21 cellular contexts compared by ENCODE assay signal in the genomic region with DNA sequence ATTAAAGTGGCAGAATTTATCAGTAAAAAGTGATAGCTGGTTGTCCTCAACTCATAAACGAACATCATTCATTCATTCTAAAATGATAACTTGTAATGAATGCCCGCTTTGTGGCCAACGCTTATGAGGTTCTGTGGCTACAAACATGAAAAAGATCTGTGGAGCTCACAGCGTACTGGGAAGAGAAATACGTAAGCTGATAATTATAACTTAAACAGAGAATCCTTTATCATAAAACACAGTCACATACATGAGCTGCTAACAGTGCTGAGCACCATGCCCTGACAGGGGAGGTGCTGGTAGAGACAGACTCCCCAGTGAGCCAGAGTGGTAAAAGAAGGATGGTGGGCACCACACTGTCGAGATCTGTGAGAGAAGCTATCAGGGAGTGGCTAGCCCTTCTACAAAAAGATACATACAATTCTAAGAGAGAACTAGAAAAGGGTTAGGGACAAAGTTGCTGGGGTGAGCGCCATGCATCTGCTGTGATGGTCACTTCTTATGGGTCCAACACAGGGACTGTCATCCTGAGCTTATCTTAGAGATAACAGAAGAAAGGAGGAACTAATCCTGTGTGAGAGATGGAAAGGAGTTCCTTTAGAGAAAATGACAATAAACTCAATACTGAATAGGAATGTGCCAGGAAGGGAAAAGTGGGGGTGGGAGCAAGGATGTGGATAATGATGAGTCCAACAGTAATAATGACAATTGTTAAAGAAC.
"Had no signal": no experiment of that assay in that cellular context is flagged by ENCODE, and none has a peak within 500 bp of the region (broad histone marks: within the 10 kb centered on the region; RNA-seq: fewer than 3 reads in every experiment).

No MANE protein-coding gene starts in this region.

- DNase-seq: activated CD8-positive, alpha-beta memory T cell treated with anti-CD3 and anti-CD28 coated beads for 24 hours; activated CD8-positive, alpha-beta memory T cell treated with anti-CD3 and anti-CD28 coated beads, Interleukin-2, amount 50 U/mL, for 4 hours; activated naive CD4-positive, alpha-beta T cell treated with Interleukin-2 at 50 U/mL for 16 hours; activated naive CD8-positive, alpha-beta T cell treated with anti-CD3 and anti-CD28 coated beads, Interleukin-2, amount 10 ng/mL, durations not matched to agents 7 days and 5 days; cortex of kidney; endodermal cell; foreskin fibroblast; immature natural killer cell; left lung; occipital lobe; stimulated activated naive CD8-positive, alpha-beta T cell treated with anti-CD3 and anti-CD28 coated beads, Interleukin-15, amount 100 ng/mL, for 72 hours; T-cell had no signal

- H3K27ac Mint-ChIP-seq: activated naive CD8-positive, alpha-beta T cell treated with anti-CD3 and anti-CD28 coated beads, Interleukin-2, amount 10 ng/mL, durations not matched to agents 7 days and 5 days; natural killer cell treated with Interleukin-12 subunit alpha and Interleukin-12 subunit beta and Interleukin-15 and Interleukin-18, amount 100 ng/mL, for 72 hours; T-cell; T-helper 2 cell treated with Interferon-gamma antibody and Interleukin-4, amounts not matched to agents 5 μg/mL and 100 μg/mL, for 36 hours had no signal

- H3K36me3 Mint-ChIP-seq: activated naive CD8-positive, alpha-beta T cell treated with anti-CD3 and anti-CD28 coated beads, Interleukin-2, amount 10 ng/mL, durations not matched to agents 7 days and 5 days; immature natural killer cell; natural killer cell treated with Interleukin-12 subunit alpha and Interleukin-12 subunit beta and Interleukin-15 and Interleukin-18, amount 100 ng/mL, for 72 hours had no signal

- H3K36me3 ChIP-seq: cardiac muscle cell, left lung had no signal

- H3K27ac ChIP-seq: cardiac muscle cell, epithelial cell of prostate, hepatocyte, left lung, tibial nerve, VCaP had no signal

- H3K27me3 Mint-ChIP-seq: activated naive CD8-positive, alpha-beta T cell treated with anti-CD3 and anti-CD28 coated beads, Interleukin-2, amount 10 ng/mL, durations not matched to agents 7 days and 5 days; activated T-cell treated with anti-CD3 and anti-CD28 coated beads, Interleukin-2, amount 50 U/mL, for 24 hours; stimulated activated naive CD8-positive, alpha-beta T cell treated with anti-CD3 and anti-CD28 coated beads, Interleukin-15, amount 100 ng/mL, for 72 hours; T-cell had no signal

- H3K9me3 ChIP-seq: left lung, tibial nerve had no signal

- H3K4me3 ChIP-seq: cardiac muscle cell, hepatocyte, left lung, tibial nerve had no signal

- H3K9me3 Mint-ChIP-seq: activated naive CD8-positive, alpha-beta T cell treated with anti-CD3 and anti-CD28 coated beads, Interleukin-2, amount 10 ng/mL, durations not matched to agents 7 days and 5 days; activated T-cell treated with anti-CD3 and anti-CD28 coated beads, Interleukin-2, amount 50 U/mL, for 24 hours; endodermal cell; immature natural killer cell; natural killer cell treated with Interleukin-12 subunit alpha and Interleukin-12 subunit beta and Interleukin-15 and Interleukin-18, amount 100 ng/mL, for 72 hours; stimulated activated naive CD8-positive, alpha-beta T cell treated with anti-CD3 and anti-CD28 coated beads, Interleukin-15, amount 100 ng/mL, for 72 hours; T-cell; T-helper 2 cell treated with Interferon-gamma antibody and Interleukin-4, amounts not matched to agents 5 μg/mL and 100 μg/mL, for 36 hours had no signal

- H3K4me1 Mint-ChIP-seq: T-cell had no signal

- ATAC-seq: left lung; natural killer cell treated with Interleukin-12 subunit alpha and Interleukin-12 subunit beta and Interleukin-15 and Interleukin-18, amount 100 ng/mL, for 72 hours; SK-N-SH treated with all-trans-retinoic acid at 6 μM for 48 hours; T-cell had no signal

- H3K4me2 ChIP-seq: hepatocyte had no signal

- H3K4me3 Mint-ChIP-seq: activated naive CD8-positive, alpha-beta T cell treated with anti-CD3 and anti-CD28 coated beads, Interleukin-2, amount 10 ng/mL, durations not matched to agents 7 days and 5 days; activated T-cell treated with anti-CD3 and anti-CD28 coated beads, Interleukin-2, amount 50 U/mL, for 24 hours; endodermal cell; immature natural killer cell; natural killer cell treated with Interleukin-12 subunit alpha and Interleukin-12 subunit beta and Interleukin-15 and Interleukin-18, amount 100 ng/mL, for 72 hours; stimulated activated naive CD8-positive, alpha-beta T cell treated with anti-CD3 and anti-CD28 coated beads, Interleukin-15, amount 100 ng/mL, for 72 hours; T-cell; T-helper 2 cell treated with Interferon-gamma antibody and Interleukin-4, amounts not matched to agents 5 μg/mL and 100 μg/mL, for 36 hours had no signal

- H2AFZ ChIP-seq: hepatocyte had no signal

- H3K4me1 ChIP-seq: left lung had no signal

- H3K27me3 ChIP-seq: cardiac muscle cell, hepatocyte, left lung, tibial nerve had no signal
